20 cellular contexts compared by ENCODE assay signal in the genomic region with DNA sequence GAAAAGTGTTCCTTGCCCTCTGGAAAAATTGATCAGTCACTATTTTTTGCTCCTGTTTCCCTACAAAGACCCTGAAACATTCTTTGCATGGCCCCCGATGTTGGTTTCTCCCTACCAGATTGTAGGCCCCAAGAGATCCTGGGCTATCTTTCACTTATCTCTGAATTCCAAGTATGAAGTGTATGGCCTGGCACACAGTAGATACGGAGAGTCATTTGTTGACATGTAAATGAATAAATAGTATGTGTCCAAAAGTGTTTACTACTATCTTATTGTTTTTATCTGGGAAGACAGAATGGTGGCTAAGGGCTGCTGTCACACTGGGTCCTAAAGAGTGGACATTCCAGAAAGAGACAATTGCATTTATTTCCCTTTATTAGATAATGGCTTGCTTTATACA. TPM values are rescaled to one million over a fixed set of nuclear protein-coding genes. Genes with fewer than 3 reads are reported as not detected.
"Had no signal": no experiment of that assay in that cellular context is flagged by ENCODE, and none has a peak within 500 bp of the region (broad histone marks: within the 10 kb centered on the region; RNA-seq: fewer than 3 reads in every experiment).

No MANE protein-coding gene starts in this region.

- H3K4me3 ChIP-seq: testis, upper lobe of left lung had no signal

- H3K4me1 Mint-ChIP-seq: nephron progenitor cell had no signal

- DNase-seq: activated CD4-positive, alpha-beta T cell treated with anti-CD3 and anti-CD28 coated beads for 48 hours; activated CD8-positive, alpha-beta memory T cell treated with anti-CD3 and anti-CD28 coated beads, Interleukin-2, amount 10 ng/mL, durations not matched to agents 7 days and 5 days; activated CD8-positive, alpha-beta T cell treated with anti-CD3 and anti-CD28 coated beads for 36 hours; activated effector memory CD4-positive, alpha-beta T cell treated with anti-CD3 and anti-CD28 coated beads, Interleukin-2, amount 50 U/mL, for 16 hours; activated naive CD4-positive, alpha-beta T cell treated with anti-CD3 and anti-CD28 coated beads, Interleukin-2, amount 10 ng/mL, durations not matched to agents 7 days and 5 days; activated T-cell treated with anti-CD3 and anti-CD28 coated beads for 4 hours; amygdala; foreskin fibroblast; hippocampal formation; left ventricle myocardium superior; nephron progenitor cell; nucleus accumbens; small intestine; stimulated activated CD4-positive, alpha-beta T cell treated with anti-CD3 and anti-CD28 coated beads, Interleukin-15, amount 100 ng/mL, for 24 hours; stimulated activated CD8-positive, alpha-beta memory T cell treated with anti-CD3 and anti-CD28 coated beads, Interleukin-4, amount 100 ng/mL, for 48 hours; stimulated activated naive B cell treated with anti-CD40 and anti-IgM and Interleukin-4, amounts not matched to agents 10 μg/mL and 1 μg/mL and 100 μg/mL, for 72 hours; testis; upper lobe of left lung had no signal

- H3K4me1 ChIP-seq: testis, upper lobe of left lung had no signal

- H3K27me3 ChIP-seq: testis, upper lobe of left lung had no signal

- ATAC-seq: activated CD8-positive, alpha-beta memory T cell treated with anti-CD3 and anti-CD28 coated beads, Interleukin-2, amount 10 ng/mL, durations not matched to agents 7 days and 5 days; activated CD8-positive, alpha-beta T cell treated with anti-CD3 and anti-CD28 coated beads for 36 hours; left ventricle myocardium superior; sciatic nerve; stimulated activated naive B cell treated with anti-CD40 and anti-IgM and Interleukin-4, amounts not matched to agents 10 μg/mL and 1 μg/mL and 100 μg/mL, for 72 hours had no signal

- H3K27ac Mint-ChIP-seq: activated CD8-positive, alpha-beta memory T cell treated with anti-CD3 and anti-CD28 coated beads, Interleukin-2, amount 10 ng/mL, durations not matched to agents 7 days and 5 days; activated CD8-positive, alpha-beta T cell treated with anti-CD3 and anti-CD28 coated beads for 36 hours; activated naive CD4-positive, alpha-beta T cell treated with anti-CD3 and anti-CD28 coated beads, Interleukin-2, amount 10 ng/mL, durations not matched to agents 7 days and 5 days; nephron progenitor cell; stimulated activated naive B cell treated with anti-CD40 and anti-IgM and Interleukin-4, amounts not matched to agents 10 μg/mL and 1 μg/mL and 100 μg/mL, for 72 hours had no signal

- H3K27ac ChIP-seq: testis, upper lobe of left lung had no signal

- H3K4me3 Mint-ChIP-seq: activated CD8-positive, alpha-beta memory T cell treated with anti-CD3 and anti-CD28 coated beads, Interleukin-2, amount 10 ng/mL, durations not matched to agents 7 days and 5 days; activated CD8-positive, alpha-beta T cell treated with anti-CD3 and anti-CD28 coated beads for 36 hours; activated naive CD4-positive, alpha-beta T cell treated with anti-CD3 and anti-CD28 coated beads, Interleukin-2, amount 10 ng/mL, durations not matched to agents 7 days and 5 days; nephron progenitor cell; stimulated activated naive B cell treated with anti-CD40 and anti-IgM and Interleukin-4, amounts not matched to agents 10 μg/mL and 1 μg/mL and 100 μg/mL, for 72 hours had no signal

- H3K9me3 ChIP-seq: testis, upper lobe of left lung had no signal

- H3K27me3 Mint-ChIP-seq: activated CD8-positive, alpha-beta memory T cell treated with anti-CD3 and anti-CD28 coated beads, Interleukin-2, amount 10 ng/mL, durations not matched to agents 7 days and 5 days; activated CD8-positive, alpha-beta T cell treated with anti-CD3 and anti-CD28 coated beads for 36 hours; activated naive CD4-positive, alpha-beta T cell treated with anti-CD3 and anti-CD28 coated beads, Interleukin-2, amount 10 ng/mL, durations not matched to agents 7 days and 5 days; stimulated activated naive B cell treated with anti-CD40 and anti-IgM and Interleukin-4, amounts not matched to agents 10 μg/mL and 1 μg/mL and 100 μg/mL, for 72 hours had no signal

- H3K9me3 Mint-ChIP-seq: activated CD8-positive, alpha-beta T cell treated with anti-CD3 and anti-CD28 coated beads for 36 hours; activated naive CD4-positive, alpha-beta T cell treated with anti-CD3 and anti-CD28 coated beads, Interleukin-2, amount 10 ng/mL, durations not matched to agents 7 days and 5 days; nephron progenitor cell; stimulated activated naive B cell treated with anti-CD40 and anti-IgM and Interleukin-4, amounts not matched to agents 10 μg/mL and 1 μg/mL and 100 μg/mL, for 72 hours had no signal

- FAIRE-seq: small intestine had no signal

RNA-seq across cellular contexts. Expression of a gene that starts 7.4 kb away (rescaled TPM):
- total RNA-seq: activated CD8-positive, alpha-beta memory T cell treated with anti-CD3 and anti-CD28 coated beads, Interleukin-2, amount 10 ng/mL, durations not matched to agents 7 days and 5 days; activated CD8-positive, alpha-beta T cell treated with anti-CD3 and anti-CD28 coated beads for 36 hours; myocyte had no signal
